1 cellular context compared by ENCODE assay signal in the genomic region with DNA sequence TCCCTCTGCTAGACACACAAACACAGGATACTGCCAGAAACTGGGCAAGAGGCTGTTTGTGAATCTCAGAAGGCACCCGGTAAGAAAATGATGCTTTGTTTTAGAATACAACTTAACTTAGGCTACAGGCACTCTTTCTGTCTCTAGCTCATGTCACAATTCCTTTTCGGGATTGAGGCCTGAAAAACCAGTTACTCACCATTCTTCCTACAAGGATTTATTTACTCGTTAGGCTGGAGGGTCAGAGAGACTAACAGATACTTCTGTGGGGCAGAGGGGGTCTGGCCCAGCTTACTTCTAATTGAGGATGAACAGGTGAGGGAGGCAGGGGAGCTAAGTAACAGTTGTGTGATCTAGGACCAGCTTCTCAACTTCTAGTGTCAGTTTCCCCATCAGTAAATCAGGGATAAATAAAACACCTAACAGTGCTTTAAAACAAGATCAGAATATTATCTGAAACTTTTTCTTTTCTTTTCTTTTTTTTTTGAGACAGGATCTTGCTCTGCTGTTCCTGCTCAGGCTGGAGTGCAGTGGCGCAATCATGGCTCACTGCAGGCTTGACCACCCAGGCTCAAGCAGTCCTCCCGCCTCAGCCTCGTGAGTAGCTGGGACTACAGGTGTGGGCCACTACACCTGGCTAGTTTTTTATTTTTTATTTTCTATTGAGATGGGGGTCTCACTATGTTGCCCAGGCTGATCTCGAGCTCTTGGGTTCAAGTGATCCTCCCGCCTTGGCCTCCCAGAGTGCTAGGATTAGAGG.
TF ChIP-seq lines count a peak whose summit lies in the region.

No MANE protein-coding gene starts in this region.

TF ChIP-seq in GM23338, 12 proteins besides CTCF, POLR2A, EP300 and RAD21 (continued from another document):
- TF ChIP-seq, protein P1, sequence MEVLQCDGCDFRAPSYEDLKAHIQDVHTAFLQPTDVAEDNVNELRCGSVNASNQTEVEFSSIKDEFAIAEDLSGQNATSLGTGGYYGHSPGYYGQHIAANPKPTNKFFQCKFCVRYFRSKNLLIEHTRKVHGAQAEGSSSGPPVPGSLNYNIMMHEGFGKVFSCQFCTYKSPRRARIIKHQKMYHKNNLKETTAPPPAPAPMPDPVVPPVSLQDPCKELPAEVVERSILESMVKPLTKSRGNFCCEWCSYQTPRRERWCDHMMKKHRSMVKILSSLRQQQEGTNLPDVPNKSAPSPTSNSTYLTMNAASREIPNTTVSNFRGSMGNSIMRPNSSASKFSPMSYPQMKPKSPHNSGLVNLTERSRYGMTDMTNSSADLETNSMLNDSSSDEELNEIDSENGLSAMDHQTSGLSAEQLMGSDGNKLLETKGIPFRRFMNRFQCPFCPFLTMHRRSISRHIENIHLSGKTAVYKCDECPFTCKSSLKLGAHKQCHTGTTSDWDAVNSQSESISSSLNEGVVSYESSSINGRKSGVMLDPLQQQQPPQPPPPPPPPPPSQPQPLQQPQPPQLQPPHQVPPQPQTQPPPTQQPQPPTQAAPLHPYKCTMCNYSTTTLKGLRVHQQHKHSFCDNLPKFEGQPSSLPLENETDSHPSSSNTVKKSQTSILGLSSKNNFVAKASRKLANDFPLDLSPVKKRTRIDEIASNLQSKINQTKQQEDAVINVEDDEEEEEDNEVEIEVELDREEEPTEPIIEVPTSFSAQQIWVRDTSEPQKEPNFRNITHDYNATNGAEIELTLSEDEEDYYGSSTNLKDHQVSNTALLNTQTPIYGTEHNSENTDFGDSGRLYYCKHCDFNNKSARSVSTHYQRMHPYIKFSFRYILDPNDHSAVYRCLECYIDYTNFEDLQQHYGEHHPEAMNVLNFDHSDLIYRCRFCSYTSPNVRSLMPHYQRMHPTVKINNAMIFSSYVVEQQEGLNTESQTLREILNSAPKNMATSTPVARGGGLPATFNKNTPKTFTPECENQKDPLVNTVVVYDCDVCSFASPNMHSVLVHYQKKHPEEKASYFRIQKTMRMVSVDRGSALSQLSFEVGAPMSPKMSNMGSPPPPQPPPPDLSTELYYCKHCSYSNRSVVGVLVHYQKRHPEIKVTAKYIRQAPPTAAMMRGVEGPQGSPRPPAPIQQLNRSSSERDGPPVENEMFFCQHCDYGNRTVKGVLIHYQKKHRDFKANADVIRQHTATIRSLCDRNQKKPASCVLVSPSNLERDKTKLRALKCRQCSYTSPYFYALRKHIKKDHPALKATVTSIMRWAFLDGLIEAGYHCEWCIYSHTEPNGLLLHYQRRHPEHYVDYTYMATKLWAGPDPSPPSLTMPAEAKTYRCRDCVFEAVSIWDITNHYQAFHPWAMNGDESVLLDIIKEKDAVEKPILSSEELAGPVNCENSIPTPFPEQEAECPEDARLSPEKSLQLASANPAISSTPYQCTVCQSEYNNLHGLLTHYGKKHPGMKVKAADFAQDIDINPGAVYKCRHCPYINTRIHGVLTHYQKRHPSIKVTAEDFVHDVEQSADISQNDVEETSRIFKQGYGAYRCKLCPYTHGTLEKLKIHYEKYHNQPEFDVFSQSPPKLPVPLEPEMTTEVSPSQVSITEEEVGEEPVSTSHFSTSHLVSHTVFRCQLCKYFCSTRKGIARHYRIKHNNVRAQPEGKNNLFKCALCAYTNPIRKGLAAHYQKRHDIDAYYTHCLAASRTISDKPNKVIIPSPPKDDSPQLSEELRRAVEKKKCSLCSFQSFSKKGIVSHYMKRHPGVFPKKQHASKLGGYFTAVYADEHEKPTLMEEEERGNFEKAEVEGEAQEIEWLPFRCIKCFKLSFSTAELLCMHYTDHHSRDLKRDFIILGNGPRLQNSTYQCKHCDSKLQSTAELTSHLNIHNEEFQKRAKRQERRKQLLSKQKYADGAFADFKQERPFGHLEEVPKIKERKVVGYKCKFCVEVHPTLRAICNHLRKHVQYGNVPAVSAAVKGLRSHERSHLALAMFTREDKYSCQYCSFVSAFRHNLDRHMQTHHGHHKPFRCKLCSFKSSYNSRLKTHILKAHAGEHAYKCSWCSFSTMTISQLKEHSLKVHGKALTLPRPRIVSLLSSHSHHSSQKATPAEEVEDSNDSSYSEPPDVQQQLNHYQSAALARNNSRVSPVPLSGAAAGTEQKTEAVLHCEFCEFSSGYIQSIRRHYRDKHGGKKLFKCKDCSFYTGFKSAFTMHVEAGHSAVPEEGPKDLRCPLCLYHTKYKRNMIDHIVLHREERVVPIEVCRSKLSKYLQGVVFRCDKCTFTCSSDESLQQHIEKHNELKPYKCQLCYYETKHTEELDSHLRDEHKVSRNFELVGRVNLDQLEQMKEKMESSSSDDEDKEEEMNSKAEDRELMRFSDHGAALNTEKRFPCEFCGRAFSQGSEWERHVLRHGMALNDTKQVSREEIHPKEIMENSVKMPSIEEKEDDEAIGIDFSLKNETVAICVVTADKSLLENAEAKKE (CRISPR knock-in tag; IDR thresholded peaks at IDR 0.05), result no peak
- TF ChIP-seq POLR2AphosphoS5 (IDR thresholded peaks at IDR 0.05; ENCODE audit: low read depth) (no peak), CREB1 (CRISPR knock-in tag; IDR thresholded peaks at IDR 0.05; ENCODE audit: low read depth) (no peak), EZH2 (IDR thresholded peaks at IDR 0.05; ENCODE audit: low read depth, unreplicated experiment) (no peak), ZNF114 (CRISPR knock-in tag; IDR thresholded peaks at IDR 0.05) (no peak)
TF ChIP-seq in GM23338: peak in this region for 0.
